Comparison of ENCODE assay signal across 1 cellular context in the genomic region with DNA sequence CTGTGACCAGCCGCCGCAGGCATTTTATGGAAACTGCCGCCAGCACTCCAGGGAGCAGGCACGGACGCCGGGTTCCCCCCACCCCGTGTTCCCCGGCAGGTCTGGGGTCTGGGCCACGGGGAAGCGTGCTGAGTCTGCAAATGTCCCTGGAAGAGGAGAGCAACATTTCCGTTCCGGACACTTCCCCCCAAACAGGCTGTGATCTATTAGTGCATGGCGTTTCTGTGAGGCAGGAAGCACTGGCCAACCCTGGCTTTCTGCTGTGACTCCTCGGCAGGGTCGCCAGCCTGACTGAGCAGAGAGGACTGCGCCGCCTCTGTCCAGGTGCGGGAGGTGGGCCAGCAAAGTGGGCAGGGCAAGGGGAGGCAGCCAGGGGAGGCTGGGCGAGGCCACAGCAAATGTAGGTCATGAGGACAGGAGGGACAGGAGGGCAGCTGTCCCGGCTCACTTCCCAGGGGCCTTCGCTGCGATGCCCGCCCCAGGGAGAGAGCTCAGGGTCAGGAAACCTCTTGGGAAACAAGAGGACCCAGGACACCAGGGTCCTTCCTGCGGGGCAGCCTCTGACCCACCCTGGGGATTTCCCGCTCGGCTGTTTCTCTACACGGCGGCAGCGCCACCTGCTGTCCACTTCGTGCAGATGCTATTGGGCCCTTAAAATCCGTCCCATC.
TF ChIP-seq lines count a peak whose summit lies in the region.

No MANE protein-coding gene starts in this region.

TF ChIP-seq in K562, 482 proteins besides CTCF, POLR2A, EP300 and RAD21 (continues in another document):
- TF ChIP-seq ZC3H11A (IDR thresholded peaks at IDR 0.05; ENCODE audit: low read depth, low read length) (no peak), E2F4 (CRISPR knock-in tag; IDR thresholded peaks at IDR 0.05; ENCODE audit: low read depth) (no peak), STAG1 (CRISPR knock-in tag; IDR thresholded peaks at IDR 0.05; ENCODE audit: borderline replicate concordance) (peak; percentile 52; the same call in 1 of the 2 replicates), ZNF239 (CRISPR knock-in tag; IDR thresholded peaks at IDR 0.05) (no peak), POU5F1 (IDR thresholded peaks at IDR 0.05; ENCODE audit: borderline replicate concordance, low read depth, low read length, partially characterized antibody) (no peak), OTX1 (CRISPR knock-in tag; IDR thresholded peaks at IDR 0.05) (no peak), ZMIZ1 (IDR thresholded peaks at IDR 0.05; ENCODE audit: low read depth in 2 of 2, low read length in 2 of 2) (no peak), TRIM24 (IDR thresholded peaks at IDR 0.05) (no peak), CCAR2 (IDR thresholded peaks at IDR 0.05; ENCODE audit: low read depth, low read length) (no peak), BRCA1 (IDR thresholded peaks at IDR 0.05) (no peak), BRCA1 (CRISPR knock-in tag; IDR thresholded peaks at IDR 0.05) (no peak), ZNF253 (CRISPR knock-in tag; conservative IDR thresholded peaks at IDR 0.05) (no peak), ZZZ3 (IDR thresholded peaks at IDR 0.05) (no peak), ZBTB17 (CRISPR knock-in tag; IDR thresholded peaks at IDR 0.05) (no peak), POLR2G (IDR thresholded peaks at IDR 0.05; ENCODE audit: low read depth, low read length) (no peak), SMC3 (conservative IDR thresholded peaks at IDR 0.05; ENCODE audit: insufficient read depth, low read depth, low read length) (peak; percentile 66), FUS (optimal IDR thresholded peaks at IDR 0.05; ENCODE audit: low read depth, low read length) (no peak), E2F3 (CRISPR knock-in tag; IDR thresholded peaks at IDR 0.05) (no peak), IRF1 (CRISPR knock-in tag; IDR thresholded peaks at IDR 0.05; ENCODE audit: borderline replicate concordance) (no peak), ZNF75A (CRISPR knock-in tag; IDR thresholded peaks at IDR 0.05) (no peak), RB1 (IDR thresholded peaks at IDR 0.05; ENCODE audit: low read depth) (peak; percentile 45; the same call in 1 of the 2 replicates), ZNF41 (CRISPR knock-in tag; conservative IDR thresholded peaks at IDR 0.05) (no peak), HOXB6 (CRISPR knock-in tag; IDR thresholded peaks at IDR 0.05; ENCODE audit: borderline replicate concordance) (no peak), ZNF12 (CRISPR knock-in tag; IDR thresholded peaks at IDR 0.05) (no peak), RNF219 (CRISPR knock-in tag; IDR thresholded peaks at IDR 0.05) (no peak), LARP7 (IDR thresholded peaks at IDR 0.05) (no peak), ZNF57 (CRISPR knock-in tag; IDR thresholded peaks at IDR 0.05) (no peak), MCM7 (IDR thresholded peaks at IDR 0.05) (no peak), HNRNPH1 (optimal IDR thresholded peaks at IDR 0.05; ENCODE audit: low read depth, low read length) (no peak), GATAD2A (IDR thresholded peaks at IDR 0.05) (no peak), CREM (IDR thresholded peaks at IDR 0.05; ENCODE audit: low read depth) (peak; percentile 14; the same call in 1 of the 2 replicates), CBX2 (IDR thresholded peaks at IDR 0.05; ENCODE audit: insufficient read depth, low read length, poor library complexity, severe bottlenecking) (no peak), LCOR (CRISPR knock-in tag; IDR thresholded peaks at IDR 0.05) (no peak), KDM2B (CRISPR knock-in tag; IDR thresholded peaks at IDR 0.05) (no peak), GATA2 (CRISPR knock-in tag; IDR thresholded peaks at IDR 0.05) (no peak), SAFB2 (IDR thresholded peaks at IDR 0.05; ENCODE audit: borderline replicate concordance, low read depth, low read length, severe bottlenecking) (no peak)
- TF ChIP-seq, protein P1, sequence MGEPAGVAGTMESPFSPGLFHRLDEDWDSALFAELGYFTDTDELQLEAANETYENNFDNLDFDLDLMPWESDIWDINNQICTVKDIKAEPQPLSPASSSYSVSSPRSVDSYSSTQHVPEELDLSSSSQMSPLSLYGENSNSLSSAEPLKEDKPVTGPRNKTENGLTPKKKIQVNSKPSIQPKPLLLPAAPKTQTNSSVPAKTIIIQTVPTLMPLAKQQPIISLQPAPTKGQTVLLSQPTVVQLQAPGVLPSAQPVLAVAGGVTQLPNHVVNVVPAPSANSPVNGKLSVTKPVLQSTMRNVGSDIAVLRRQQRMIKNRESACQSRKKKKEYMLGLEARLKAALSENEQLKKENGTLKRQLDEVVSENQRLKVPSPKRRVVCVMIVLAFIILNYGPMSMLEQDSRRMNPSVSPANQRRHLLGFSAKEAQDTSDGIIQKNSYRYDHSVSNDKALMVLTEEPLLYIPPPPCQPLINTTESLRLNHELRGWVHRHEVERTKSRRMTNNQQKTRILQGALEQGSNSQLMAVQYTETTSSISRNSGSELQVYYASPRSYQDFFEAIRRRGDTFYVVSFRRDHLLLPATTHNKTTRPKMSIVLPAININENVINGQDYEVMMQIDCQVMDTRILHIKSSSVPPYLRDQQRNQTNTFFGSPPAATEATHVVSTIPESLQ (CRISPR knock-in tag; IDR thresholded peaks at IDR 0.05), result no peak
- TF ChIP-seq, protein P2, sequence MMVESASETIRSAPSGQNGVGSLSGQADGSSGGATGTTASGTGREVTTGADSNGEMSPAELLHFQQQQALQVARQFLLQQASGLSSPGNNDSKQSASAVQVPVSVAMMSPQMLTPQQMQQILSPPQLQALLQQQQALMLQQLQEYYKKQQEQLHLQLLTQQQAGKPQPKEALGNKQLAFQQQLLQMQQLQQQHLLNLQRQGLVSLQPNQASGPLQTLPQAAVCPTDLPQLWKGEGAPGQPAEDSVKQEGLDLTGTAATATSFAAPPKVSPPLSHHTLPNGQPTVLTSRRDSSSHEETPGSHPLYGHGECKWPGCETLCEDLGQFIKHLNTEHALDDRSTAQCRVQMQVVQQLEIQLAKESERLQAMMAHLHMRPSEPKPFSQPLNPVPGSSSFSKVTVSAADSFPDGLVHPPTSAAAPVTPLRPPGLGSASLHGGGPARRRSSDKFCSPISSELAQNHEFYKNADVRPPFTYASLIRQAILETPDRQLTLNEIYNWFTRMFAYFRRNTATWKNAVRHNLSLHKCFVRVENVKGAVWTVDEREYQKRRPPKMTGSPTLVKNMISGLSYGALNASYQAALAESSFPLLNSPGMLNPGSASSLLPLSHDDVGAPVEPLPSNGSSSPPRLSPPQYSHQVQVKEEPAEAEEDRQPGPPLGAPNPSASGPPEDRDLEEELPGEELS (CRISPR knock-in tag; IDR thresholded peaks at IDR 0.05; ENCODE audit: borderline replicate concordance), result no peak
- TF ChIP-seq, protein P3, sequence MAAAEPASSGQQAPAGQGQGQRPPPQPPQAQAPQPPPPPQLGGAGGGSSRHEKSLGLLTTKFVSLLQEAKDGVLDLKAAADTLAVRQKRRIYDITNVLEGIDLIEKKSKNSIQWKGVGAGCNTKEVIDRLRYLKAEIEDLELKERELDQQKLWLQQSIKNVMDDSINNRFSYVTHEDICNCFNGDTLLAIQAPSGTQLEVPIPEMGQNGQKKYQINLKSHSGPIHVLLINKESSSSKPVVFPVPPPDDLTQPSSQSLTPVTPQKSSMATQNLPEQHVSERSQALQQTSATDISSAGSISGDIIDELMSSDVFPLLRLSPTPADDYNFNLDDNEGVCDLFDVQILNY (CRISPR knock-in tag; IDR thresholded peaks at IDR 0.05), result no peak
- TF ChIP-seq, protein P4, sequence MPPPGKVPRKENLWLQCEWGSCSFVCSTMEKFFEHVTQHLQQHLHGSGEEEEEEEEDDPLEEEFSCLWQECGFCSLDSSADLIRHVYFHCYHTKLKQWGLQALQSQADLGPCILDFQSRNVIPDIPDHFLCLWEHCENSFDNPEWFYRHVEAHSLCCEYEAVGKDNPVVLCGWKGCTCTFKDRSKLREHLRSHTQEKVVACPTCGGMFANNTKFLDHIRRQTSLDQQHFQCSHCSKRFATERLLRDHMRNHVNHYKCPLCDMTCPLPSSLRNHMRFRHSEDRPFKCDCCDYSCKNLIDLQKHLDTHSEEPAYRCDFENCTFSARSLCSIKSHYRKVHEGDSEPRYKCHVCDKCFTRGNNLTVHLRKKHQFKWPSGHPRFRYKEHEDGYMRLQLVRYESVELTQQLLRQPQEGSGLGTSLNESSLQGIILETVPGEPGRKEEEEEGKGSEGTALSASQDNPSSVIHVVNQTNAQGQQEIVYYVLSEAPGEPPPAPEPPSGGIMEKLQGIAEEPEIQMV (tag; conservative IDR thresholded peaks at IDR 0.05; ENCODE audit: low read depth), result no peak
- TF ChIP-seq, protein P5, sequence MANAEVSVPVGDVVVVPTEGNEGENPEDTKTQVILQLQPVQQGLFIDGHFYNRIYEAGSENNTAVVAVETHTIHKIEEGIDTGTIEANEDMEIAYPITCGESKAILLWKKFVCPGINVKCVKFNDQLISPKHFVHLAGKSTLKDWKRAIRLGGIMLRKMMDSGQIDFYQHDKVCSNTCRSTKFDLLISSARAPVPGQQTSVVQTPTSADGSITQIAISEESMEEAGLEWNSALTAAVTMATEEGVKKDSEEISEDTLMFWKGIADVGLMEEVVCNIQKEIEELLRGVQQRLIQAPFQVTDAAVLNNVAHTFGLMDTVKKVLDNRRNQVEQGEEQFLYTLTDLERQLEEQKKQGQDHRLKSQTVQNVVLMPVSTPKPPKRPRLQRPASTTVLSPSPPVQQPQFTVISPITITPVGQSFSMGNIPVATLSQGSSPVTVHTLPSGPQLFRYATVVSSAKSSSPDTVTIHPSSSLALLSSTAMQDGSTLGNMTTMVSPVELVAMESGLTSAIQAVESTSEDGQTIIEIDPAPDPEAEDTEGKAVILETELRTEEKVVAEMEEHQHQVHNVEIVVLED (CRISPR knock-in tag; IDR thresholded peaks at IDR 0.05), result no peak
- TF ChIP-seq, protein P6, sequence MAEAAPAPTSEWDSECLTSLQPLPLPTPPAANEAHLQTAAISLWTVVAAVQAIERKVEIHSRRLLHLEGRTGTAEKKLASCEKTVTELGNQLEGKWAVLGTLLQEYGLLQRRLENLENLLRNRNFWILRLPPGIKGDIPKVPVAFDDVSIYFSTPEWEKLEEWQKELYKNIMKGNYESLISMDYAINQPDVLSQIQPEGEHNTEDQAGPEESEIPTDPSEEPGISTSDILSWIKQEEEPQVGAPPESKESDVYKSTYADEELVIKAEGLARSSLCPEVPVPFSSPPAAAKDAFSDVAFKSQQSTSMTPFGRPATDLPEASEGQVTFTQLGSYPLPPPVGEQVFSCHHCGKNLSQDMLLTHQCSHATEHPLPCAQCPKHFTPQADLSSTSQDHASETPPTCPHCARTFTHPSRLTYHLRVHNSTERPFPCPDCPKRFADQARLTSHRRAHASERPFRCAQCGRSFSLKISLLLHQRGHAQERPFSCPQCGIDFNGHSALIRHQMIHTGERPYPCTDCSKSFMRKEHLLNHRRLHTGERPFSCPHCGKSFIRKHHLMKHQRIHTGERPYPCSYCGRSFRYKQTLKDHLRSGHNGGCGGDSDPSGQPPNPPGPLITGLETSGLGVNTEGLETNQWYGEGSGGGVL (CRISPR knock-in tag; IDR thresholded peaks at IDR 0.05), result no peak
- TF ChIP-seq, protein P7, sequence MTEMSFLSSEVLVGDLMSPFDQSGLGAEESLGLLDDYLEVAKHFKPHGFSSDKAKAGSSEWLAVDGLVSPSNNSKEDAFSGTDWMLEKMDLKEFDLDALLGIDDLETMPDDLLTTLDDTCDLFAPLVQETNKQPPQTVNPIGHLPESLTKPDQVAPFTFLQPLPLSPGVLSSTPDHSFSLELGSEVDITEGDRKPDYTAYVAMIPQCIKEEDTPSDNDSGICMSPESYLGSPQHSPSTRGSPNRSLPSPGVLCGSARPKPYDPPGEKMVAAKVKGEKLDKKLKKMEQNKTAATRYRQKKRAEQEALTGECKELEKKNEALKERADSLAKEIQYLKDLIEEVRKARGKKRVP (CRISPR knock-in tag; IDR thresholded peaks at IDR 0.05), result no peak
